ENCODE assay signal across 18 cellular contexts in genomic region chr7:117312593-117312992, GRCh38. TPM values are rescaled to one million over a fixed set of nuclear protein-coding genes. Genes with fewer than 3 reads are reported as not detected.
DNase-seq lines count a peak whose midpoint lies in the region; ATAC-seq and TF ChIP-seq lines count a peak whose summit lies in the region.
"Had no signal": no experiment of that assay in that cellular context is flagged by ENCODE, and none has a peak within 500 bp of the region (broad histone marks: within the 10 kb centered on the region; RNA-seq: fewer than 3 reads in every experiment).

No MANE protein-coding gene starts in this region.

- no peak overlapping the region for H3K4me3 ChIP-seq in GM06990 (replicated peaks; ENCODE audit: low read depth, low read length)
- no peak overlapping the region for H3K4me3 ChIP-seq in PC-9
- no peak overlapping the region for H3K4me3 ChIP-seq in dorsolateral prefrontal cortex
- H3K4me3 ChIP-seq: right lobe of liver, upper lobe of left lung had no signal

- intact Hi-C loops in PC-9 (cut with micrococcal nuclease; ENCODE audit: unreplicated experiment) (no loop called here), dorsolateral prefrontal cortex (cut with DNase I) (loop anchor here (5.0 kb wide), 1 partner anchor 65 kb away; no protein-coding TSS in a partner anchor)

- no peaks in the 10 kb centered on the region for H3F3A ChIP-seq in PC-9 (ENCODE audit: insufficient read depth, low read depth)

- CTCF ChIA-PET in PC-9 (lab: Charles Lee), result no interaction called here
- CTCF ChIA-PET in activated CD4-positive, alpha-beta T cell treated with anti-CD3 and anti-CD28 coated beads, Interleukin-2, amount 10 ng/mL, durations not matched to agents 7 days and 5 days (lab: Charles Lee), result no interaction called here

- no peaks in the 10 kb centered on the region for H3K9me2 ChIP-seq in PC-9 (ENCODE audit: insufficient read depth)

- no peaks in the 10 kb centered on the region for H4K20me1 ChIP-seq in PC-9 (ENCODE audit: insufficient read depth)

- no peak overlapping the region for H3K27ac Mint-ChIP-seq in activated CD4-positive, alpha-beta T cell treated with anti-CD3 and anti-CD28 coated beads, Interleukin-2, amount 10 ng/mL, durations not matched to agents 7 days and 5 days
- H3K27ac Mint-ChIP-seq: CD8-positive, alpha-beta T cell; natural killer cell treated with Interleukin-12 subunit alpha and Interleukin-12 subunit beta and Interleukin-15 and Interleukin-18, amount 100 ng/mL, for 72 hours; WTC11 had no signal

- H3K36me3 Mint-ChIP-seq in activated CD4-positive, alpha-beta T cell treated with anti-CD3 and anti-CD28 coated beads, Interleukin-2, amount 10 ng/mL, durations not matched to agents 7 days and 5 days (ENCODE audit: low read depth), result no peaks in the 10 kb centered on the region
- H3K36me3 Mint-ChIP-seq: CD8-positive, alpha-beta T cell; natural killer cell treated with Interleukin-12 subunit alpha and Interleukin-12 subunit beta and Interleukin-15 and Interleukin-18, amount 100 ng/mL, for 72 hours; WTC11 had no signal

- H3K79me2 ChIP-seq in PC-9 (ENCODE audit: low read depth), result no peaks in the 10 kb centered on the region

- H3K4me2 ChIP-seq in PC-9, result no peak overlapping the region

- H3K27me3 Mint-ChIP-seq in activated CD4-positive, alpha-beta T cell treated with anti-CD3 and anti-CD28 coated beads, Interleukin-2, amount 10 ng/mL, durations not matched to agents 7 days and 5 days, result peaks cover 4% of the 10 kb centered on the region

- H3K9me3 Mint-ChIP-seq in activated CD4-positive, alpha-beta T cell treated with anti-CD3 and anti-CD28 coated beads, Interleukin-2, amount 10 ng/mL, durations not matched to agents 7 days and 5 days, result no peaks in the 10 kb centered on the region
- H3K9me3 Mint-ChIP-seq: CD8-positive, alpha-beta T cell; natural killer cell treated with Interleukin-12 subunit alpha and Interleukin-12 subunit beta and Interleukin-15 and Interleukin-18, amount 100 ng/mL, for 72 hours; WTC11 had no signal

- H3K27ac ChIP-seq in PC-9, result no peak overlapping the region
- H3K27ac ChIP-seq in dorsolateral prefrontal cortex, result no peak overlapping the region
- H3K27ac ChIP-seq: right lobe of liver, upper lobe of left lung had no signal

- no peaks in the 10 kb centered on the region for H3K36me3 ChIP-seq in GM06990 (ENCODE audit: control insufficient read depth, insufficient read depth, low read length)
- no peaks in the 10 kb centered on the region for H3K36me3 ChIP-seq in PC-9 (ENCODE audit: low read depth)
- H3K36me3 ChIP-seq: right lobe of liver, upper lobe of left lung had no signal

- H3K4me1 Mint-ChIP-seq in activated CD4-positive, alpha-beta T cell treated with anti-CD3 and anti-CD28 coated beads, Interleukin-2, amount 10 ng/mL, durations not matched to agents 7 days and 5 days, result no peaks in the 10 kb centered on the region

- no peak for ATAC-seq in GM18502 (IDR thresholded peaks at IDR 0.05; ENCODE audit: poor library complexity, unreplicated experiment)
- ATAC-seq: CD8-positive, alpha-beta T cell; natural killer cell treated with Interleukin-12 subunit alpha and Interleukin-12 subunit beta and Interleukin-15 and Interleukin-18, amount 100 ng/mL, for 72 hours had no signal

- H3K27me3 ChIP-seq in GM06990 (replicated peaks; ENCODE audit: control insufficient read depth, insufficient read depth, low read length) (no peaks in the 10 kb centered on the region), PC-9 (ENCODE audit: insufficient read depth, low read depth) (no peaks in the 10 kb centered on the region), dorsolateral prefrontal cortex (no peaks in the 10 kb centered on the region)
- H3K27me3 ChIP-seq: right lobe of liver, upper lobe of left lung had no signal

- no peaks in the 10 kb centered on the region for H3K9me3 ChIP-seq in PC-9 (ENCODE audit: insufficient read depth, low read depth)
- H3K9me3 ChIP-seq: right lobe of liver, upper lobe of left lung had no signal

- H2AFZ ChIP-seq in PC-9, result no peak overlapping the region

- POLR2A ChIA-PET in PC-9 (lab: Charles Lee; ENCODE audit: unreplicated experiment), result no interaction called here
- POLR2A ChIA-PET in activated CD4-positive, alpha-beta T cell treated with anti-CD3 and anti-CD28 coated beads, Interleukin-2, amount 10 ng/mL, durations not matched to agents 7 days and 5 days (lab: Charles Lee), result no interaction called here

- BruUV-seq in PC-9 (replicated peaks; lab: Mats Ljungman, UMichigan), result no TSS peak

- H3K4me3 Mint-ChIP-seq in activated CD4-positive, alpha-beta T cell treated with anti-CD3 and anti-CD28 coated beads, Interleukin-2, amount 10 ng/mL, durations not matched to agents 7 days and 5 days, result no peak overlapping the region
- H3K4me3 Mint-ChIP-seq: CD8-positive, alpha-beta T cell; natural killer cell treated with Interleukin-12 subunit alpha and Interleukin-12 subunit beta and Interleukin-15 and Interleukin-18, amount 100 ng/mL, for 72 hours; WTC11 had no signal

- no peak for DNase-seq in GM06990 (ENCODE audit: extremely low read depth, insufficient read length)
- no peak for DNase-seq in PC-9
- no peak for DNase-seq in dorsolateral prefrontal cortex
- peak; percentile 21 for DNase-seq in pons (ENCODE audit: low spot score)
- DNase-seq in stimulated activated naive CD4-positive, alpha-beta T cell treated with Interleukin-2 at 50 U/mL for 16 hours (lab: John Stamatoyannopoulos, UW), result no peak
- no peak for DNase-seq in activated CD4-positive, alpha-beta T cell treated with anti-CD3 and anti-CD28 coated beads, Interleukin-2, amount 10 ng/mL, durations not matched to agents 7 days and 5 days
- DNase-seq: activated naive CD4-positive, alpha-beta T cell treated with anti-CD3 and anti-CD28 coated beads, Interleukin-2, amount 50 U/mL, for 16 hours; CD8-positive, alpha-beta T cell; erythroblast; KG1; NCI-H1694; NK-92 treated with Interleukin-12 subunit alpha and Interleukin-12 subunit beta, amount 100 ng/mL, for 24 hours; right lobe of liver; stimulated activated CD4-positive, alpha-beta T cell treated with anti-CD3 and anti-CD28 coated beads, Interleukin-2, amount 100 ng/mL, for 48 hours; upper lobe of left lung had no signal

- TF ChIP-seq CTCF in GM06990 (IDR thresholded peaks at IDR 0.05; ENCODE audit: insufficient read depth, low read length, poor library complexity, severe bottlenecking) (peak; percentile 31), PC-9 (conservative IDR thresholded peaks at IDR 0.05) (peak; percentile 46; the same call in 1 of the 2 replicates), dorsolateral prefrontal cortex (IDR thresholded peaks at IDR 0.05 in 54 of 56, conservative IDR thresholded peaks at IDR 0.05 in 2 of 56; ENCODE audit: low read depth in 1 of 56, partially characterized antibody in 56 of 56) (peak in 54 of 56 donors; percentile 12 to 73 (median 46))

- H3K4me1 ChIP-seq in PC-9 (replicated peaks; ENCODE audit: insufficient read depth), result no peaks in the 10 kb centered on the region
- H3K4me1 ChIP-seq: upper lobe of left lung had no signal

RNA-seq across cellular contexts. Expression of gene WNT2, which starts 10.3 kb away (rescaled TPM):
- total RNA-seq in PC-9 (2021) (not detected in 2 replicates), dorsolateral prefrontal cortex (1 to 10 TPM in 106 of 120 experiments, under 1 TPM in 14; 0.32 to 6.7 (median 1.8) TPM)
- not detected for total RNA-seq in activated CD4-positive, alpha-beta T cell treated with anti-CD3 and anti-CD28 coated beads, Interleukin-2, amount 10 ng/mL, durations not matched to agents 7 days and 5 days
- total RNA-seq: CD8-positive, alpha-beta T cell; natural killer cell treated with Interleukin-12 subunit alpha and Interleukin-12 subunit beta and Interleukin-15 and Interleukin-18, amount 100 ng/mL, for 72 hours; WTC11 had no signal
